10 cellular contexts compared by ENCODE assay signal in the genomic region with DNA sequence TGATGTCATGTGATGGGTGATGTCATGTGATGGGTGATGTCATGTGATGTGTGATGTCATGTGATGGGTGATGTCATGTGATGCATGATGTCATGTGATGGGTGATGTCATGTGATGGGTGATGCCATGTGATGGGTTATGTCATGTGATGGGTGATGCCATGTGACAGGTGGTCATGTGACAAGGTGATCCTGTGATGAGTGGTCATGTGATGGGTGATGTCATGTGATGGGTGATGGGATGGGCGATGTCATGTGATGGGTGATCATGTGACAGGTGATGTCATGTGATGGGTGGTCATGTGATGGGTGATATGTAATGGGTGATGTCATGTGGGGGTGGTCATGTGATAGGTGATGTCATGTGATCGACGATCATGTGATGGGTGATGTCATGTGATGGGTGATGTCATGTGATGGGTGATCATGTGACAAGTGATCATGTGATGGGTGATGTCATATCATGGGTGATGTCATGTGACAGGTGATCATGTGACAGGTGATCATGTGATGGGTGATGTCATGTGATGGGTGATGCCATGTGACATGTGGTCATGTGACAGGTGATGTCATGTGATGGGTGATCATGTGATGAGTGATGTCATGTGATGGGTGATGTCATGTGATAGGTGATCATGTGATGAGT. TPM values are rescaled to one million over a fixed set of nuclear protein-coding genes. Genes with fewer than 3 reads are reported as not detected.
DNase-seq lines count a peak whose midpoint lies in the region; FAIRE-seq and TF ChIP-seq lines count a peak whose summit lies in the region.
"Had no signal": no experiment of that assay in that cellular context is flagged by ENCODE, and none has a peak within 500 bp of the region (broad histone marks: within the 10 kb centered on the region; RNA-seq: fewer than 3 reads in every experiment).

No MANE protein-coding gene starts in this region.

- no peaks in the 10 kb centered on the region for H3K4me1 ChIP-seq in SJCRH30
- no peaks in the 10 kb centered on the region for H3K4me1 ChIP-seq in mammary epithelial cell (ENCODE audit: insufficient read depth, low read length)
- no peaks in the 10 kb centered on the region for H3K4me1 ChIP-seq in neural progenitor cell
- no peaks in the 10 kb centered on the region for H3K4me1 ChIP-seq in prostate gland (replicated peaks)

- intact Hi-C loops in activated CD4-positive, alpha-beta T cell treated with anti-CD3 and anti-CD28 coated beads, Interleukin-2, amount 10 ng/mL, durations not matched to agents 24 days and 14 days (cut with micrococcal nuclease): loop anchor here (2.0 to 10.0 kb wide), 2 partner anchors 47 to 229 kb away; a partner anchor contains a TSS
- intact Hi-C loops in mammary epithelial cell (cut with micrococcal nuclease): no loop called here
- intact Hi-C loops in prostate gland (cut with DNase I): no loop called here

- H3K4me3 Mint-ChIP-seq in activated CD4-positive, alpha-beta T cell treated with anti-CD3 and anti-CD28 coated beads, Interleukin-2, amount 10 ng/mL, durations not matched to agents 24 days and 14 days: peak overlapping the region; percentile 34
- peak overlapping the region; percentile 48 for H3K4me3 Mint-ChIP-seq in neural progenitor cell

- WGBS in mammary epithelial cell (ENCODE audit: low coverage, missing lambda C conversion rate): 85% methylated on average over 3 of the region's 3 CpGs
- WGBS in prostate gland: 95% methylated on average over 3 of the region's 3 CpGs

- FAIRE-seq in frontal cortex (lab: Jason Lieb, UNC): no peak

- H3K36me3 ChIP-seq in SJCRH30 (no peaks in the 10 kb centered on the region), mammary epithelial cell (ENCODE audit: insufficient read depth, low read length) (no peaks in the 10 kb centered on the region), neural progenitor cell (no peaks in the 10 kb centered on the region), prostate gland (no peaks in the 10 kb centered on the region)

- H3K4me2 ChIP-seq in mammary epithelial cell (ENCODE audit: insufficient read depth, low read depth, low read length) (no peak overlapping the region), neural progenitor cell (no peak overlapping the region)

- peak overlapping the region; percentile 94 for H3K27ac Mint-ChIP-seq in activated CD4-positive, alpha-beta T cell treated with anti-CD3 and anti-CD28 coated beads, Interleukin-2, amount 10 ng/mL, durations not matched to agents 24 days and 14 days
- H3K27ac Mint-ChIP-seq in neural progenitor cell: peak overlapping the region; percentile 78

- H3K27me3 ChIP-seq in SJCRH30: no peaks in the 10 kb centered on the region
- no peaks in the 10 kb centered on the region for H3K27me3 ChIP-seq in mammary epithelial cell (ENCODE audit: insufficient read depth, low read length)
- peaks cover 12% of the 10 kb centered on the region for H3K27me3 ChIP-seq in neural progenitor cell
- H3K27me3 ChIP-seq in prostate gland (replicated peaks; ENCODE audit: insufficient read depth): no peaks in the 10 kb centered on the region

- TF ChIP-seq POLR2A in prostate gland (IDR thresholded peaks at IDR 0.05): no peak

- H3K79me2 ChIP-seq in mammary epithelial cell (ENCODE audit: insufficient read depth, low read length) (no peaks in the 10 kb centered on the region), neural progenitor cell (ENCODE audit: low read depth) (no peaks in the 10 kb centered on the region)

- peaks cover 19% of the 10 kb centered on the region for H3K9me3 Mint-ChIP-seq in activated CD4-positive, alpha-beta T cell treated with anti-CD3 and anti-CD28 coated beads, Interleukin-2, amount 10 ng/mL, durations not matched to agents 24 days and 14 days
- H3K9me3 Mint-ChIP-seq in neural progenitor cell: peaks cover 16% of the 10 kb centered on the region

- no peak overlapping the region for H3K4me3 ChIP-seq in SJCRH30
- no peak overlapping the region for H3K4me3 ChIP-seq in mammary epithelial cell (replicated peaks in 1 of 3; ENCODE audit: insufficient read depth in 1 of 3, low read depth in 2 of 3, low read length in 3 of 3)
- H3K4me3 ChIP-seq in neural progenitor cell: no peak overlapping the region
- H3K4me3 ChIP-seq in prostate gland: no peak overlapping the region
- H3K4me3 ChIP-seq: psoas muscle had no signal

- H3K9me3 ChIP-seq in SJCRH30 (replicated peaks): peaks cover 11% of the 10 kb centered on the region; the same call in 1 of the 2 replicates
- peaks cover 12% of the 10 kb centered on the region for H3K9me3 ChIP-seq in mammary epithelial cell (replicated peaks; ENCODE audit: insufficient read depth, low read length)
- H3K9me3 ChIP-seq in neural progenitor cell (ENCODE audit: low read depth): peaks cover 5% of the 10 kb centered on the region
- no peaks in the 10 kb centered on the region for H3K9me3 ChIP-seq in prostate gland
- H3K9me3 ChIP-seq: psoas muscle had no signal

- dilution Hi-C loops in mammary epithelial cell (cut with HindIII; ENCODE audit: low sequenced_read_pairs): loop anchor here (5.0 kb wide), 1 partner anchor 53 kb away; a partner anchor contains a TSS

- H3K27me3 Mint-ChIP-seq in activated CD4-positive, alpha-beta T cell treated with anti-CD3 and anti-CD28 coated beads, Interleukin-2, amount 10 ng/mL, durations not matched to agents 24 days and 14 days: peaks cover 14% of the 10 kb centered on the region
- H3K27me3 Mint-ChIP-seq in neural progenitor cell (ENCODE audit: insufficient read depth, low read depth): peaks cover 11% of the 10 kb centered on the region

- H2AFZ ChIP-seq in mammary epithelial cell (ENCODE audit: low read depth, low read length) (no peak overlapping the region), neural progenitor cell (replicated peaks) (no peak overlapping the region)

- H3F3A ChIP-seq in neural progenitor cell (ENCODE audit: low read depth): peaks cover 11% of the 10 kb centered on the region

- TF ChIP-seq CTCF in mammary epithelial cell (conservative IDR thresholded peaks at IDR 0.05 in 1 of 2, IDR thresholded peaks at IDR 0.05 in 1 of 2; ENCODE audit: extremely low read depth in 1 of 2, insufficient read depth in 1 of 2, low read depth in 1 of 2, low read length in 2 of 2) (no peak), neural progenitor cell (IDR thresholded peaks at IDR 0.05) (no peak), prostate gland (IDR thresholded peaks at IDR 0.05) (no peak), GM13977 (IDR thresholded peaks at IDR 0.05; ENCODE audit: extremely low read depth, insufficient read depth, missing control alignments) (no peak)

- no peaks in the 10 kb centered on the region for H4K20me1 ChIP-seq in mammary epithelial cell (ENCODE audit: insufficient read depth, low read length)
- no peaks in the 10 kb centered on the region for H4K20me1 ChIP-seq in neural progenitor cell (ENCODE audit: low read depth)

- H3K27ac ChIP-seq in SJCRH30 (no peak overlapping the region), mammary epithelial cell (ENCODE audit: insufficient read depth, low read depth, low read length) (no peak overlapping the region), neural progenitor cell (no peak overlapping the region), prostate gland (no peak overlapping the region)
- H3K27ac ChIP-seq: psoas muscle, VCaP had no signal

- DNase-seq in activated CD4-positive, alpha-beta T cell treated with anti-CD3 and anti-CD28 coated beads, Interleukin-2, amount 10 ng/mL, durations not matched to agents 24 days and 14 days: peak; percentile 90
- DNase-seq in activated CD4-positive, alpha-beta T cell treated with anti-CD3 and anti-CD28 coated beads for 1 hour: no peak
- DNase-seq in SJCRH30: peak; percentile 42 to 65
- DNase-seq in mammary epithelial cell: peak; percentile 54
- peak; percentile 30 for DNase-seq in neural progenitor cell (ENCODE audit: low spot score)
- DNase-seq in prostate gland (ENCODE audit: low spot score): no peak
- DNase-seq in frontal cortex (ENCODE audit: low spot score in 2 of 2): no peak
- no peak for DNase-seq in GM13977 (ENCODE audit: low spot score)
- DNase-seq: psoas muscle had no signal

- BruUV-seq in mammary epithelial cell (replicated peaks; lab: Mats Ljungman, UMichigan): no TSS peak

- H3K36me3 Mint-ChIP-seq in activated CD4-positive, alpha-beta T cell treated with anti-CD3 and anti-CD28 coated beads, Interleukin-2, amount 10 ng/mL, durations not matched to agents 24 days and 14 days (ENCODE audit: low read depth): peaks cover 14% of the 10 kb centered on the region
- H3K36me3 Mint-ChIP-seq in neural progenitor cell: peaks cover 9% of the 10 kb centered on the region

- H3K9ac ChIP-seq in mammary epithelial cell (ENCODE audit: insufficient read depth, low read length) (no peak overlapping the region), neural progenitor cell (no peak overlapping the region)

- CTCF ChIA-PET in mammary epithelial cell (lab: Charles Lee; ENCODE audit: low non-redundant PET): no interaction called here

- H3K4me1 Mint-ChIP-seq in activated CD4-positive, alpha-beta T cell treated with anti-CD3 and anti-CD28 coated beads, Interleukin-2, amount 10 ng/mL, durations not matched to agents 24 days and 14 days: peaks cover 27% of the 10 kb centered on the region
- no peaks in the 10 kb centered on the region for H3K4me1 Mint-ChIP-seq in neural progenitor cell

- in situ Hi-C loops in mammary epithelial cell (cut with MboI; ENCODE audit: low sequenced_read_pairs in 2 of 2): no loop called here
- in situ Hi-C loops in GM13977 (cut with MboI; ENCODE audit: low pct_unique_long_range_greater_than_20kb, low sequenced_read_pairs, unreplicated experiment): no loop called here

RNA-seq across cellular contexts. Expression of a gene that starts 17.2 kb away (rescaled TPM):
- total RNA-seq in activated CD4-positive, alpha-beta T cell treated with anti-CD3 and anti-CD28 coated beads, Interleukin-2, amount 10 ng/mL, durations not matched to agents 24 days and 14 days: not detected in 2 replicates
- total RNA-seq in SJCRH30 (2014; rRNA removed; shearing (Covaris generic)): not detected in 2 replicates
- not detected for total RNA-seq in mammary epithelial cell
- not detected for polyA plus RNA-seq in mammary epithelial cell
- polyA minus RNA-seq in mammary epithelial cell: not detected
- not detected in 2 replicates for total RNA-seq in neural progenitor cell (ENCODE audit: low replicate concordance)
- under 1 TPM; 0.64 to 0.80 TPM for total RNA-seq in prostate gland
- total RNA-seq in frontal cortex: not detected

RNA-seq across cellular contexts. Expression of a gene that starts 31.8 kb away (rescaled TPM):
- 0.17 and 0.26 TPM in 2 replicates for total RNA-seq in activated CD4-positive, alpha-beta T cell treated with anti-CD3 and anti-CD28 coated beads, Interleukin-2, amount 10 ng/mL, durations not matched to agents 24 days and 14 days
- total RNA-seq in SJCRH30 (2014; rRNA removed; shearing (Covaris generic)): not detected in 2 replicates
- total RNA-seq in mammary epithelial cell (not detected), neural progenitor cell (ENCODE audit: low replicate concordance) (not detected in 2 replicates), prostate gland (1 to 10 TPM in 1 of 2 donors, not detected in 1; 1.5 TPM), frontal cortex (not detected)
- polyA plus RNA-seq in mammary epithelial cell: not detected
- polyA minus RNA-seq in mammary epithelial cell: not detected

RNA-seq across cellular contexts. Expression of a gene that starts 47.7 kb away (rescaled TPM):
- total RNA-seq in activated CD4-positive, alpha-beta T cell treated with anti-CD3 and anti-CD28 coated beads, Interleukin-2, amount 10 ng/mL, durations not matched to agents 24 days and 14 days: 14.9 and 15.3 TPM in 2 replicates
- total RNA-seq in SJCRH30 (2014; rRNA removed; shearing (Covaris generic)): not detected in 2 replicates
- not detected for total RNA-seq in mammary epithelial cell
- polyA plus RNA-seq in mammary epithelial cell: not detected
- polyA minus RNA-seq in mammary epithelial cell: not detected
- 0.28 TPM in 1 of 2 replicates, not detected in the other for total RNA-seq in neural progenitor cell (ENCODE audit: low replicate concordance)
- 1 to 10 TPM; 2.1 to 4.1 TPM for total RNA-seq in prostate gland
- total RNA-seq in frontal cortex: 2.4 TPM

RNA-seq across cellular contexts. Expression of a gene that starts 53.2 kb away (rescaled TPM):
- total RNA-seq in activated CD4-positive, alpha-beta T cell treated with anti-CD3 and anti-CD28 coated beads, Interleukin-2, amount 10 ng/mL, durations not matched to agents 24 days and 14 days: not detected in 2 replicates
- total RNA-seq in SJCRH30 (2014; rRNA removed; shearing (Covaris generic)): not detected in 2 replicates
- total RNA-seq in mammary epithelial cell: not detected
- polyA plus RNA-seq in mammary epithelial cell: not detected
- polyA minus RNA-seq in mammary epithelial cell: not detected
- total RNA-seq in neural progenitor cell (ENCODE audit: low replicate concordance): not detected in 2 replicates
- total RNA-seq in prostate gland: not detected
- total RNA-seq in frontal cortex: not detected
- total RNA-seq: psoas muscle had no signal
- polyA plus RNA-seq: psoas muscle had no signal

Comparison
In these comparisons a context has a peak if more than half of its experiments do, and no peak if none do; other contexts are left out.
1. DNase-seq: peak in activated CD4-positive, alpha-beta T cell treated with anti-CD3 and anti-CD28 coated beads, Interleukin-2, amount 10 ng/mL, durations not matched to agents 24 days and 14 days (single experiment), SJCRH30 (2 of 2), mammary epithelial cell (single experiment) and neural progenitor cell (single experiment); none in activated CD4-positive, alpha-beta T cell treated with anti-CD3 and anti-CD28 coated beads for 1 hour (single experiment), prostate gland (single experiment), frontal cortex (0 of 2) and GM13977 (single experiment).